Comparison of ENCODE assay signal across 19 cellular contexts in genomic region chr4:122764071-122764807, GRCh38. TPM values are rescaled to one million over a fixed set of nuclear protein-coding genes. Genes with fewer than 3 reads are reported as not detected.
DNase-seq lines count a peak whose midpoint lies in the region; ATAC-seq and TF ChIP-seq lines count a peak whose summit lies in the region.
"Had no signal": no experiment of that assay in that cellular context is flagged by ENCODE, and none has a peak within 500 bp of the region (broad histone marks: within the 10 kb centered on the region; RNA-seq: fewer than 3 reads in every experiment).

No MANE protein-coding gene starts in this region.

- H4K20me1 ChIP-seq in PC-3 (ENCODE audit: low read length), result no peaks in the 10 kb centered on the region
- no peaks in the 10 kb centered on the region for H4K20me1 ChIP-seq in smooth muscle cell (ENCODE audit: low read depth)

- 22% methylated on average over 5 of the region's 5 CpGs for WGBS in smooth muscle cell (ENCODE audit: low lambda C conversion rate)

- peak overlapping the region; percentile 50 for H3K27ac Mint-ChIP-seq in activated naive CD4-positive, alpha-beta T cell treated with anti-CD3 and anti-CD28 coated beads for 36 hours
- no peak overlapping the region for H3K27ac Mint-ChIP-seq in nephron progenitor cell
- H3K27ac Mint-ChIP-seq: IgD-negative memory B cell, progenitor cell of endocrine pancreas, T-helper 17 cell had no signal

- peaks cover 30% of the 10 kb centered on the region for H3K4me1 Mint-ChIP-seq in activated naive CD4-positive, alpha-beta T cell treated with anti-CD3 and anti-CD28 coated beads for 36 hours (ENCODE audit: low read depth)
- H3K4me1 Mint-ChIP-seq in nephron progenitor cell, result no peaks in the 10 kb centered on the region

- H3K4me2 ChIP-seq in PC-3 (ENCODE audit: low read length), result peak overlapping the region; percentile 65
- peak overlapping the region; percentile 77 for H3K4me2 ChIP-seq in smooth muscle cell

- no peaks in the 10 kb centered on the region for H3K36me3 Mint-ChIP-seq in activated naive CD4-positive, alpha-beta T cell treated with anti-CD3 and anti-CD28 coated beads for 36 hours (ENCODE audit: low read depth)
- H3K36me3 Mint-ChIP-seq in nephron progenitor cell (ENCODE audit: low read depth), result no peaks in the 10 kb centered on the region
- H3K36me3 Mint-ChIP-seq: IgD-negative memory B cell had no signal

- intact Hi-C loops in activated naive CD4-positive, alpha-beta T cell treated with anti-CD3 and anti-CD28 coated beads for 36 hours (cut with micrococcal nuclease), result loop anchor here (1.0 to 5.0 kb wide), 5 partner anchors 22 to 908 kb away; no protein-coding TSS in a partner anchor
- intact Hi-C loops in PC-3 (cut with micrococcal nuclease), result loop anchor here (2.0 kb wide), 1 partner anchor 19 kb away; no protein-coding TSS in a partner anchor

- DNase-seq in activated naive CD4-positive, alpha-beta T cell treated with anti-CD3 and anti-CD28 coated beads for 36 hours, result no peak
- no peak for DNase-seq in activated naive CD4-positive, alpha-beta T cell treated with anti-CD3 and anti-CD28 coated beads, Interleukin-2, amount 50 U/mL, for 16 hours
- DNase-seq in PC-3 (peak; percentile 53), dedifferentiated amniotic fluid mesenchymal stem cell (ENCODE audit: extremely low spot score) (peak; percentile 81), smooth muscle cell (lab: John Stamatoyannopoulos, UW; ENCODE audit: unreplicated experiment) (no peak), mucosa of gallbladder (ENCODE audit: low spot score) (no peak), nephron progenitor cell (no peak), amygdala (lab: John Stamatoyannopoulos, UW) (no peak)
- DNase-seq: activated CD8-positive, alpha-beta memory T cell treated with anti-CD3 and anti-CD28 coated beads, Interleukin-2, amount 50 U/mL, for 48 hours; cerebellar nuclear complex; GDM1; glutamatergic neuron; GOT3; NCI-H1930; stimulated activated CD4-positive, alpha-beta T cell treated with anti-CD3 and anti-CD28 coated beads, Interleukin-4, amount 100 ng/mL, for 4 hours; T-helper 17 cell had no signal

- BruUV-seq in PC-3 (replicated peaks; lab: Mats Ljungman, UMichigan), result TSS peak; percentile 74

- H3K4me1 ChIP-seq in PC-3 (ENCODE audit: insufficient read depth, low read length) (peaks cover 16% of the 10 kb centered on the region), smooth muscle cell (ENCODE audit: low read depth) (peaks cover 29% of the 10 kb centered on the region)
- H3K4me1 ChIP-seq: suprapubic skin had no signal

- no peak overlapping the region for H3K9ac ChIP-seq in PC-3 (ENCODE audit: low read length)
- peak overlapping the region; percentile 92 for H3K9ac ChIP-seq in smooth muscle cell (ENCODE audit: low read depth)

- no peaks in the 10 kb centered on the region for H3K79me2 ChIP-seq in PC-3 (ENCODE audit: low read length)
- H3K79me2 ChIP-seq in smooth muscle cell (ENCODE audit: low read depth), result no peaks in the 10 kb centered on the region

- no peaks in the 10 kb centered on the region for H3K9me3 ChIP-seq in PC-3 (ENCODE audit: low read length)
- H3K9me3 ChIP-seq in smooth muscle cell (replicated peaks; ENCODE audit: low read depth), result no peaks in the 10 kb centered on the region
- H3K9me3 ChIP-seq: suprapubic skin had no signal

- H3K27ac ChIP-seq in PC-3 (ENCODE audit: low read length), result peak overlapping the region; percentile 28
- H3K27ac ChIP-seq in smooth muscle cell (ENCODE audit: low read depth), result peak overlapping the region; percentile 99
- H3K27ac ChIP-seq: suprapubic skin had no signal

- peak overlapping the region; percentile 28; the same call in 1 of the 2 replicates for H2AFZ ChIP-seq in PC-3 (ENCODE audit: low read length)
- peak overlapping the region; percentile 52 for H2AFZ ChIP-seq in smooth muscle cell (ENCODE audit: low read depth)

- H3K36me3 ChIP-seq in PC-3 (ENCODE audit: low read depth, low read length), result no peaks in the 10 kb centered on the region
- H3K36me3 ChIP-seq in smooth muscle cell (ENCODE audit: low read depth), result no peaks in the 10 kb centered on the region
- H3K36me3 ChIP-seq: suprapubic skin had no signal

- H3K9me3 Mint-ChIP-seq in activated naive CD4-positive, alpha-beta T cell treated with anti-CD3 and anti-CD28 coated beads for 36 hours, result no peaks in the 10 kb centered on the region
- no peaks in the 10 kb centered on the region for H3K9me3 Mint-ChIP-seq in nephron progenitor cell
- H3K9me3 Mint-ChIP-seq: IgD-negative memory B cell had no signal

- H3K27me3 Mint-ChIP-seq in activated naive CD4-positive, alpha-beta T cell treated with anti-CD3 and anti-CD28 coated beads for 36 hours (ENCODE audit: low read depth), result no peaks in the 10 kb centered on the region
- no peaks in the 10 kb centered on the region for H3K27me3 Mint-ChIP-seq in nephron progenitor cell (ENCODE audit: low read depth, poor library complexity)
- H3K27me3 Mint-ChIP-seq: progenitor cell of endocrine pancreas had no signal

- H3F3A ChIP-seq in PC-3 (ENCODE audit: low read length, unreplicated experiment), result no peaks in the 10 kb centered on the region
- H3F3A ChIP-seq in smooth muscle cell (ENCODE audit: low read depth), result peaks cover 5% of the 10 kb centered on the region

- H3K4me3 ChIP-seq in PC-3 (ENCODE audit: low read length) (no peak overlapping the region), smooth muscle cell (no peak overlapping the region)
- H3K4me3 ChIP-seq: suprapubic skin had no signal

- POLR2A ChIA-PET in PC-3 (lab: Charles Lee; ENCODE audit: unreplicated experiment), result interaction anchor here (0.6 kb wide), 2 partner anchors 126 to 1042 kb away, joined by 3 read pairs; no protein-coding TSS in a partner anchor

- no peak overlapping the region for H3K4me3 Mint-ChIP-seq in activated naive CD4-positive, alpha-beta T cell treated with anti-CD3 and anti-CD28 coated beads for 36 hours
- H3K4me3 Mint-ChIP-seq in nephron progenitor cell, result no peak overlapping the region
- H3K4me3 Mint-ChIP-seq: IgD-negative memory B cell, T-helper 17 cell had no signal

- H3K27me3 ChIP-seq in PC-3 (ENCODE audit: low read length) (no peaks in the 10 kb centered on the region), smooth muscle cell (ENCODE audit: low read depth) (no peaks in the 10 kb centered on the region)
- H3K27me3 ChIP-seq: suprapubic skin had no signal

- CTCF ChIA-PET in activated naive CD4-positive, alpha-beta T cell treated with anti-CD3 and anti-CD28 coated beads for 36 hours (lab: Charles Lee), result interaction anchor here (1.0 to 1.6 kb wide), 2 partner anchors 158 to 171 kb away, joined by 3 to 5 read pairs; partner anchors contain the start of gene NUDT6
- CTCF ChIA-PET in PC-3 (lab: Charles Lee), result interaction anchor here (0.5 to 0.6 kb wide), 2 partner anchors 47 to 150 kb away, joined by 3 to 4 read pairs; no protein-coding TSS in a partner anchor

- ATAC-seq in PC-3, result no peak; the same call in 1 of the 2 replicates
- ATAC-seq: T-helper 17 cell had no signal

- TF ChIP-seq CTCF in PC-3 (conservative IDR thresholded peaks at IDR 0.05; ENCODE audit: low read depth, low read length) (no peak), smooth muscle cell (IDR thresholded peaks at IDR 0.05; ENCODE audit: borderline replicate concordance, insufficient read depth, poor library complexity, severe bottlenecking) (no peak), nephron progenitor cell (IDR thresholded peaks at IDR 0.05) (no peak)

- no peaks in the 10 kb centered on the region for H3K9me2 ChIP-seq in PC-3 (replicated peaks; ENCODE audit: low read length)

RNA-seq across cellular contexts. Expression of gene BBS12, which starts 31.7 kb away (rescaled TPM):
- 1 to 10 TPM; 1.7 to 2.2 TPM for total RNA-seq in activated naive CD4-positive, alpha-beta T cell treated with anti-CD3 and anti-CD28 coated beads for 36 hours
- total RNA-seq in PC-3 (2014; rRNA removed), result 0.69 and 1.7 TPM in 2 replicates
- 3.0 and 3.6 TPM in 2 replicates for total RNA-seq in smooth muscle cell
- 2.7 and 3.7 TPM in 2 replicates for polyA plus RNA-seq in smooth muscle cell
- 4.1 TPM for total RNA-seq in mucosa of gallbladder

Comparison
In these comparisons a context has a peak if more than half of its experiments do, and no peak if none do; other contexts are left out.
1. DNase-seq: peak in PC-3 (single experiment) and dedifferentiated amniotic fluid mesenchymal stem cell (single experiment); none in activated naive CD4-positive, alpha-beta T cell treated with anti-CD3 and anti-CD28 coated beads for 36 hours (single experiment), activated naive CD4-positive, alpha-beta T cell treated with anti-CD3 and anti-CD28 coated beads, Interleukin-2, amount 50 U/mL, for 16 hours (single experiment), smooth muscle cell (single experiment), mucosa of gallbladder (single experiment), nephron progenitor cell (single experiment) and amygdala (0 of 56).